ENCODE assay signal across 23 cellular contexts in the genomic region with DNA sequence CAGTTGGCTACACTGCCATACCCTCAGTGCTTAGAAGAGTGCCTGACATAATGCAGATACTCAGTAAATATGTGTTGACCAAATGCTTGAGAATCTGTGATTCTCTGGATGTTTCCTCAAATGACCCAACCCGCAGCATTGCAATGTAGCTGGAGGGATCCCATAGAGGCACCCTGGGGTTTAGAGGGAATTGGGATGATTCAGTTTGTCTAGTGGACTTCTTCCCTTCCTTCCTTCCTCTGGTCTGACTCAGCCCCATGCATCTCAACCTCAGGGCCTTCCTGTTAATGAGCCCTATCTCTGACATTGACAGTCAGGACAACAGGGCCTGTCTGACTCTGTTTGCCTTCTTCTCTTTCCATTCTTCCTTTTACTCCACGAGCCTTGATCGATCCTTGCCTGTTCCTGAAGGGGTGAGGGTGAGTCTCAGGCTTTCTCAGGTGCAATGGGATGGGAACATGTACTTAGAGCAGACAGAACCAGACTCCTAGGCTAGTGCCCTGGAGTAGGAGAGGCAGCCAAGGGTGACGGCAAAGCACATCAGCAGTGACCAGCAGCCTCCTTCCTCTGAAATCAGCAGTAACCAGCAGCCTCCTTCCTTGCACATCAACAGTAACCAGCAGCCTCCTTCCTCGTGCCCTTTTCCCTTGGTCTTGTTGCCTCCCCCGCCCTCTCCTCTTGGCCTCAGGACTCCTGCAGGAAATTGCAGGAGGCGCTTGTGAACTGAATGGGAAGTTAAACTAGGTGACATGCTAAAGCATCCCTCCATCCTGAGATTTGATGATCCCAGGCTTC.
A peak's percentile ranks its signal among the peaks of the same experiment; 100 is the strongest.
DNase-seq lines count a peak whose midpoint lies in the region; ATAC-seq, FAIRE-seq and TF ChIP-seq lines count a peak whose summit lies in the region.
"Had no signal": no experiment of that assay in that cellular context is flagged by ENCODE, and none has a peak within 500 bp of the region (broad histone marks: within the 10 kb centered on the region; RNA-seq: fewer than 3 reads in every experiment).

No MANE protein-coding gene starts in this region.

- H3K79me2 ChIP-seq in GM23338 (replicated peaks; ENCODE audit: insufficient read depth) (no peaks in the 10 kb centered on the region), astrocyte (ENCODE audit: insufficient read depth, low read length) (no peaks in the 10 kb centered on the region)

- TF ChIP-seq CTCF in GM23338 (conservative IDR thresholded peaks at IDR 0.05; ENCODE audit: low read depth in 2 of 2), result no peak
- TF ChIP-seq CTCF in astrocyte (IDR thresholded peaks at IDR 0.05; ENCODE audit: insufficient read depth, low read depth, low read length), result no peak
- TF ChIP-seq CTCF in foreskin keratinocyte (conservative IDR thresholded peaks at IDR 0.05), result no peak

- no peaks in the 10 kb centered on the region for H4K20me1 ChIP-seq in GM23338 (replicated peaks; ENCODE audit: insufficient read depth)
- no peaks in the 10 kb centered on the region for H4K20me1 ChIP-seq in astrocyte (ENCODE audit: insufficient read depth, low read length)

- peak overlapping the region; percentile 35 for H3K9ac ChIP-seq in astrocyte (ENCODE audit: low read length)

- H3K27me3 Mint-ChIP-seq in GM23338 (ENCODE audit: insufficient read depth, low read depth, poor library complexity) (peaks cover 3% of the 10 kb centered on the region), astrocyte (ENCODE audit: low read depth, unreplicated experiment) (peaks cover 5% of the 10 kb centered on the region)

- no peak overlapping the region for H3K4me3 ChIP-seq in GM23338
- H3K4me3 ChIP-seq in astrocyte (ENCODE audit: insufficient read depth, low read depth, low read length), result no peak overlapping the region
- H3K4me3 ChIP-seq: adrenal gland, psoas muscle, SK-N-MC, spleen, tibial nerve had no signal

- H3K4me1 Mint-ChIP-seq in GM23338 (peaks cover 5% of the 10 kb centered on the region; the same call in 1 of the 3 replicates), astrocyte (ENCODE audit: low read depth, unreplicated experiment) (peaks cover 25% of the 10 kb centered on the region)
- H3K4me1 Mint-ChIP-seq: stimulated activated effector memory CD8-positive, alpha-beta T cell treated with anti-CD3 and anti-CD28 coated beads, Interleukin-12 subunit alpha, Interleukin-12 subunit beta, amount 100 ng/mL, for 72 hours had no signal

- H3K27me3 ChIP-seq in GM23338 (ENCODE audit: insufficient read depth) (no peaks in the 10 kb centered on the region), astrocyte (ENCODE audit: insufficient read depth, low read length) (no peaks in the 10 kb centered on the region), foreskin keratinocyte (peaks cover 26% of the 10 kb centered on the region)
- H3K27me3 ChIP-seq: adrenal gland, spleen, tibial nerve had no signal

- H3F3A ChIP-seq in GM23338 (replicated peaks; ENCODE audit: low read depth), result no peaks in the 10 kb centered on the region

- H3K27ac ChIP-seq in GM23338 (ENCODE audit: low read depth) (no peak overlapping the region), astrocyte (ENCODE audit: low read depth, low read length) (peak overlapping the region; percentile 75), foreskin keratinocyte (no peak overlapping the region)
- H3K27ac ChIP-seq: adrenal gland, psoas muscle, SK-N-MC, spleen, tibial nerve had no signal

- H3K9me3 Mint-ChIP-seq in GM23338 (no peaks in the 10 kb centered on the region; the same call in 2 of the 3 replicates), astrocyte (ENCODE audit: unreplicated experiment) (no peaks in the 10 kb centered on the region)
- H3K9me3 Mint-ChIP-seq: activated T-helper 17 cell treated with anti-CD3 and anti-CD28 coated beads, Interleukin-2, amount 50 U/mL, for 72 hours; nephron; stimulated activated effector memory CD8-positive, alpha-beta T cell treated with anti-CD3 and anti-CD28 coated beads, Interleukin-12 subunit alpha, Interleukin-12 subunit beta, amount 100 ng/mL, for 72 hours had no signal

- H3K27ac Mint-ChIP-seq in GM23338 (no peak overlapping the region), astrocyte (ENCODE audit: unreplicated experiment) (no peak overlapping the region)
- H3K27ac Mint-ChIP-seq: activated CD8-positive, alpha-beta T cell treated with anti-CD3 and anti-CD28 coated beads, Interleukin-2, amount 10 ng/mL, durations not matched to agents 7 days and 5 days; activated T-helper 17 cell treated with anti-CD3 and anti-CD28 coated beads, Interleukin-2, amount 50 U/mL, for 72 hours; nephron; stimulated activated effector memory CD8-positive, alpha-beta T cell treated with anti-CD3 and anti-CD28 coated beads, Interleukin-12 subunit alpha, Interleukin-12 subunit beta, amount 100 ng/mL, for 72 hours had no signal

- H3K9me3 ChIP-seq in astrocyte (ENCODE audit: insufficient read depth, low read depth, low read length), result no peaks in the 10 kb centered on the region
- H3K9me3 ChIP-seq: adrenal gland, psoas muscle, spleen, tibial nerve had no signal

- H2AFZ ChIP-seq in GM23338 (peak overlapping the region; percentile 23; the same call in 1 of the 2 replicates), astrocyte (ENCODE audit: low read depth, low read length) (no peak overlapping the region)

- H3K9me2 ChIP-seq in GM23338 (ENCODE audit: insufficient read depth), result no peaks in the 10 kb centered on the region

- H3K36me3 Mint-ChIP-seq in GM23338 (ENCODE audit: low read depth) (no peaks in the 10 kb centered on the region), astrocyte (ENCODE audit: low read depth, unreplicated experiment) (no peaks in the 10 kb centered on the region)
- H3K36me3 Mint-ChIP-seq: stimulated activated effector memory CD8-positive, alpha-beta T cell treated with anti-CD3 and anti-CD28 coated beads, Interleukin-12 subunit alpha, Interleukin-12 subunit beta, amount 100 ng/mL, for 72 hours had no signal

- H3K4me2 ChIP-seq in GM23338, result no peak overlapping the region
- peak overlapping the region; percentile 22 for H3K4me2 ChIP-seq in astrocyte (ENCODE audit: low read length)

- ATAC-seq in GM23338, result no peak
- peak; percentile 38 for ATAC-seq in foreskin keratinocyte
- ATAC-seq in HG03521 (IDR thresholded peaks at IDR 0.05; ENCODE audit: unreplicated experiment), result no peak
- ATAC-seq: activated CD8-positive, alpha-beta T cell treated with anti-CD3 and anti-CD28 coated beads, Interleukin-2, amount 10 ng/mL, durations not matched to agents 7 days and 5 days; activated T-helper 17 cell treated with anti-CD3 and anti-CD28 coated beads, Interleukin-2, amount 50 U/mL, for 72 hours; HCT116; psoas muscle; stimulated activated effector memory CD8-positive, alpha-beta T cell treated with anti-CD3 and anti-CD28 coated beads, Interleukin-12 subunit alpha, Interleukin-12 subunit beta, amount 100 ng/mL, for 72 hours had no signal

- no peaks in the 10 kb centered on the region for H3K4me1 ChIP-seq in GM23338 (ENCODE audit: insufficient read depth)
- peaks cover 49% of the 10 kb centered on the region for H3K4me1 ChIP-seq in astrocyte (ENCODE audit: insufficient read depth, low read length)
- H3K4me1 ChIP-seq in foreskin keratinocyte, result no peaks in the 10 kb centered on the region
- H3K4me1 ChIP-seq: psoas muscle, spleen had no signal

- DNase-seq in A172 (ENCODE audit: low spot score), result peak; percentile 81
- DNase-seq in GM23338 (ENCODE audit: low spot score), result no peak
- peak; percentile 69 for DNase-seq in astrocyte (ENCODE audit: low read depth)
- peak in 1 of 2 donors; percentile 49 for DNase-seq in foreskin keratinocyte
- no peak for DNase-seq in UCSD-AML1 (lab: John Stamatoyannopoulos, UW; ENCODE audit: unreplicated experiment)
- no peak for DNase-seq in NCI-H146 treated with DMSO at 0.1 percent for 48 hours (lab: John Stamatoyannopoulos, UW; ENCODE audit: unreplicated experiment)
- no peak for DNase-seq in activated CD8-positive, alpha-beta memory T cell treated with anti-CD3 and anti-CD28 coated beads, Interleukin-2, amount 50 U/mL, for 48 hours
- DNase-seq: activated CD8-positive, alpha-beta T cell treated with anti-CD3 and anti-CD28 coated beads, Interleukin-2, amount 10 ng/mL, durations not matched to agents 7 days and 5 days; adrenal gland; head of caudate nucleus; mesendoderm; NCI-H2029; NCI-H510A treated with DMSO at 0.1 percent for 48 hours; psoas muscle; spleen had no signal

- peak; percentile 82 for FAIRE-seq in astrocyte (lab: Jason Lieb, UNC)
- FAIRE-seq: islet of Langerhans had no signal

- no peak overlapping the region for H3K4me3 Mint-ChIP-seq in GM23338
- no peak overlapping the region for H3K4me3 Mint-ChIP-seq in astrocyte (ENCODE audit: unreplicated experiment)
- H3K4me3 Mint-ChIP-seq: activated CD8-positive, alpha-beta T cell treated with anti-CD3 and anti-CD28 coated beads, Interleukin-2, amount 10 ng/mL, durations not matched to agents 7 days and 5 days; activated T-helper 17 cell treated with anti-CD3 and anti-CD28 coated beads, Interleukin-2, amount 50 U/mL, for 72 hours; nephron; stimulated activated effector memory CD8-positive, alpha-beta T cell treated with anti-CD3 and anti-CD28 coated beads, Interleukin-12 subunit alpha, Interleukin-12 subunit beta, amount 100 ng/mL, for 72 hours had no signal

- H3K36me3 ChIP-seq in GM23338 (ENCODE audit: insufficient read depth) (no peaks in the 10 kb centered on the region), astrocyte (ENCODE audit: insufficient read depth, low read length) (no peaks in the 10 kb centered on the region)
- H3K36me3 ChIP-seq: adrenal gland, tibial nerve had no signal

TF ChIP-seq in GM23338, 12 proteins besides CTCF, POLR2A, EP300 and RAD21:
- no peak for TF ChIP-seq JUNB (IDR thresholded peaks at IDR 0.05; ENCODE audit: unreplicated experiment)
- TF ChIP-seq EZH2phosphoT487 (IDR thresholded peaks at IDR 0.05; ENCODE audit: unreplicated experiment), result no peak

Comparison
In these comparisons a context has a peak if more than half of its experiments do, and no peak if none do; other contexts are left out.
1. DNase-seq: peak in A172 (single experiment) and astrocyte (single experiment); none in GM23338 (single experiment), UCSD-AML1 (single experiment), NCI-H146 treated with DMSO at 0.1 percent for 48 hours (single experiment) and activated CD8-positive, alpha-beta memory T cell treated with anti-CD3 and anti-CD28 coated beads, Interleukin-2, amount 50 U/mL, for 48 hours (single experiment).